ENCODE assay signal across 15 cellular contexts in the genomic region with DNA sequence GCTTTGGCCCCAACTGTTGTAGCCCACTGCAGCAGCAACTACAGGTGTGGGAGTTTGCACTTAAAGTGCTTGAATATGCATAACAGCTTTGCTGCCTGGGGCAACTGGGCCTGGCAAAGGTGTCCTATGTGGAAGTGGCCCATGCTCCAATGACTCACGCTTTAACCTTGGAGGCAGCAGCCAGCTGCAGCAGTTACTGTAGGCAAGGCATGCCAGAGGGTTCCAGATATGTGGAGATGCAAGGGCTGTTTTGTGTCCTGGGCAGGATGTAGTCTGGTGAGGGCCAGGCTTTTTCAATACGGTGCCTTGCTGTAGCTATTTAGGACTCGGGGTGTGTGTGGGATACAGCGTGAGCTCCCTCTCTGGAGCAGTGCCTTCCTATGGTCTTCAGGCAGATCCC.
"Had no signal": no experiment of that assay in that cellular context is flagged by ENCODE, and none has a peak within 500 bp of the region (broad histone marks: within the 10 kb centered on the region; RNA-seq: fewer than 3 reads in every experiment).

No MANE protein-coding gene starts in this region.

- H3K36me3 Mint-ChIP-seq: activated CD8-positive, alpha-beta memory T cell treated with anti-CD3 and anti-CD28 coated beads, Interleukin-2, amount 10 ng/mL, durations not matched to agents 7 days and 5 days; activated naive CD8-positive, alpha-beta T cell had no signal

- H3K36me3 ChIP-seq: brain microvascular endothelial cell, left lung, upper lobe of left lung had no signal

- H3K9me3 ChIP-seq: upper lobe of left lung had no signal

- DNase-seq: activated CD4-positive, alpha-beta T cell treated with anti-CD3 and anti-CD28 coated beads, Interleukin-2, amount 50 U/mL, for 48 hours; activated CD4-positive, CD25-positive, alpha-beta regulatory T cell treated with anti-CD3 and anti-CD28 coated beads, Interleukin-2, amount 50 U/mL, for 72 hours; activated CD8-positive, alpha-beta memory T cell treated with anti-CD3 and anti-CD28 coated beads, Interleukin-2, amount 10 ng/mL, durations not matched to agents 7 days and 5 days; activated effector memory CD4-positive, alpha-beta T cell treated with anti-CD3 and anti-CD28 coated beads, Interleukin-2, amount 50 U/mL, for 16 hours; activated T-cell treated with anti-CD3 and anti-CD28 coated beads, Interleukin-2, amount 50 U/mL, for 4 hours; brain microvascular endothelial cell; foreskin melanocyte; head of caudate nucleus; stimulated activated CD4-positive, alpha-beta T cell treated with anti-CD3 and anti-CD28 coated beads, Interleukin-15, amount 100 ng/mL, for 24 hours; stimulated activated CD4-positive, alpha-beta T cell treated with anti-CD3 and anti-CD28 coated beads, Interleukin-4, amount 100 ng/mL, for 24 hours; upper lobe of left lung had no signal

- H3K4me3 Mint-ChIP-seq: activated CD8-positive, alpha-beta memory T cell treated with anti-CD3 and anti-CD28 coated beads, Interleukin-2, amount 10 ng/mL, durations not matched to agents 7 days and 5 days; activated naive CD8-positive, alpha-beta T cell; activated T-cell treated with anti-CD3 and anti-CD28 coated beads, Interleukin-2, amount 50 U/mL, for 4 hours; stimulated activated naive CD8-positive, alpha-beta T cell treated with anti-CD3 and anti-CD28 coated beads, Interleukin-15, Interleukin-2, amounts not matched to agents 100 ng/mL and 50 ng/mL, for 24 hours; T-helper 2 cell treated with Interferon-gamma antibody and Interleukin-4, amounts not matched to agents 5 μg/mL and 100 μg/mL, for 36 hours had no signal

- H3K27me3 ChIP-seq: brain microvascular endothelial cell, left lung, upper lobe of left lung had no signal

- H3K4me3 ChIP-seq: left lung, upper lobe of left lung had no signal

- H3K4me1 Mint-ChIP-seq: activated CD8-positive, alpha-beta memory T cell treated with anti-CD3 and anti-CD28 coated beads, Interleukin-2, amount 10 ng/mL, durations not matched to agents 7 days and 5 days had no signal

- H3K4me1 ChIP-seq: left lung, upper lobe of left lung had no signal

- H3K27me3 Mint-ChIP-seq: activated CD8-positive, alpha-beta memory T cell treated with anti-CD3 and anti-CD28 coated beads, Interleukin-2, amount 10 ng/mL, durations not matched to agents 7 days and 5 days; activated naive CD8-positive, alpha-beta T cell; stimulated activated naive CD8-positive, alpha-beta T cell treated with anti-CD3 and anti-CD28 coated beads, Interleukin-15, Interleukin-2, amounts not matched to agents 100 ng/mL and 50 ng/mL, for 24 hours had no signal

- H3K27ac Mint-ChIP-seq: activated CD8-positive, alpha-beta memory T cell treated with anti-CD3 and anti-CD28 coated beads, Interleukin-2, amount 10 ng/mL, durations not matched to agents 7 days and 5 days; activated naive CD8-positive, alpha-beta T cell; stimulated activated naive CD8-positive, alpha-beta T cell treated with anti-CD3 and anti-CD28 coated beads, Interleukin-15, Interleukin-2, amounts not matched to agents 100 ng/mL and 50 ng/mL, for 24 hours; T-helper 2 cell treated with Interferon-gamma antibody and Interleukin-4, amounts not matched to agents 5 μg/mL and 100 μg/mL, for 36 hours had no signal

- H3K27ac ChIP-seq: brain microvascular endothelial cell, left lung, upper lobe of left lung had no signal
